30 cellular contexts compared by ENCODE assay signal in the genomic region with DNA sequence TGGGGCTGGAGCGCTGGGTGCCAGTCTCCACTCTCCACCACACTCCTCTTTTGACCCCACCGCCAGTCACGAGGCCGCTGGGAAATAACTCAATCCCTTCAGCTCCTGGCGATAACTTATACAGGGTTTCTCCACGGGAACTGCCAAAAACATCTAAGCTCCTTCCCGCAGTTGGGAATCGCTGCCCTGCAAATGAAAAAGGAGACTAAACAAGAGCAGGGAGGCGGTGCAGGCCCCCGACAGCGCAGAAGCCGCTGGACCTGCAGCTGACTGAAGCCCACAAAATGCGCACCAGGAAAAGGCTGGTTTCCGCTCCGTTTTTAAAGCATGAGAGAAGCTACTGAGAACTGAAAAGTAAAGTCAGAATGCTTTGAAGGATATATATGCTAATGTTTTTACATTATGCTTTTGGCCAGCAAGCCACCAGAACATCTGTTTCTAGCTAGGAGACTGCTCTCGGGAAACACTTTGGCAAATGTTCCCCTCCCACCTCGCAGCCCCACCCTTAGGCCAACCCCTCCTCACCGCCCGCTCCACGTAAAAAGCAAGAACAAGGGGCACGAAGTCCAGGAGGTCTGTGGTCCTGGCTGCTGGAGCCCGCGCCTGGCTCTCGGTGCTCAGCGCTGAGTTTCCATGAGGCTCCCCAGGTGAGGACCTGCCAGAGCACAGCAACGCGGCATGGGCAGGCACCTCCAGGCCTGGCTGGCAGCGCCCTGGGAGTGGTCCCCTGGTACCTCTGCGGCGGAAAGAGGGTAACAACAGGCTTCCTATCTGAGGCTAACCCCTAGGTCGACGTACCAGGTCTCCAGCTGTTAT.
DNase-seq lines count a peak whose midpoint lies in the region; ATAC-seq and TF ChIP-seq lines count a peak whose summit lies in the region.
"Had no signal": no experiment of that assay in that cellular context is flagged by ENCODE, and none has a peak within 500 bp of the region (broad histone marks: within the 10 kb centered on the region; RNA-seq: fewer than 3 reads in every experiment).

No MANE protein-coding gene starts in this region.

- no peak for TF ChIP-seq CTCF in testis (IDR thresholded peaks at IDR 0.05)
- TF ChIP-seq CTCF in endothelial cell (IDR thresholded peaks at IDR 0.05; ENCODE audit: unreplicated experiment) = no peak

- H3K4me2 ChIP-seq in BLaER1 treated with 17β-estradiol and CSF1 and Interleukin-3, amounts not matched to agents 10 nM and 100 nM = peak overlapping the region; percentile 36 to 86 (median 78)
- H3K4me2 ChIP-seq: SK-N-SH had no signal

- DNase-seq in amniotic epithelial cell (ENCODE audit: low read depth) (peak; percentile 6), fibroblast of peridontal ligament (ENCODE audit: extremely low read depth) (peak; percentile 36), testis (peak; percentile 16), hypothalamus (lab: John Stamatoyannopoulos, UW) (no peak), endothelial cell (ENCODE audit: low spot score) (no peak)
- DNase-seq in activated CD4-positive, alpha-beta T cell treated with anti-CD3 and anti-CD28 coated beads, Interleukin-2, amount 10 ng/mL, durations not matched to agents 24 days and 14 days = no peak
- DNase-seq: activated B cell treated with CpG ODN at 0.5 μM for 24 hours; activated T-cell treated with anti-CD3 and anti-CD28 coated beads, Interleukin-2, amount 50 U/mL, for 48 hours; C1 segment of cervical spinal cord; COR-L47; DMS79; effector CD4-positive, alpha-beta T cell; glutamatergic neuron; H7; islet precursor cell; KG1; left ventricle myocardium inferior; mesendoderm; MG63; NCI-H2029; NCI-H526; NK-92 treated with Interleukin-12 subunit alpha and Interleukin-12 subunit beta, amount 100 ng/mL, for 24 hours; SK-N-SH; spleen; stimulated activated CD4-positive, alpha-beta T cell treated with anti-CD3 and anti-CD28 coated beads, Interleukin-2, amount 100 ng/mL, for 24 hours; thyroid gland had no signal

- H4K20me1 ChIP-seq in BLaER1 treated with 17β-estradiol and CSF1 and Interleukin-3, amounts not matched to agents 10 nM and 100 nM = no peaks in the 10 kb centered on the region

- H3K36me3 Mint-ChIP-seq in activated CD4-positive, alpha-beta T cell treated with anti-CD3 and anti-CD28 coated beads, Interleukin-2, amount 10 ng/mL, durations not matched to agents 24 days and 14 days (ENCODE audit: low read depth) = no peaks in the 10 kb centered on the region
- no peaks in the 10 kb centered on the region for H3K36me3 Mint-ChIP-seq in endothelial cell (ENCODE audit: low read depth, unreplicated experiment)

- H3K27me3 Mint-ChIP-seq in activated CD4-positive, alpha-beta T cell treated with anti-CD3 and anti-CD28 coated beads, Interleukin-2, amount 10 ng/mL, durations not matched to agents 24 days and 14 days = peaks cover 2% of the 10 kb centered on the region
- H3K27me3 Mint-ChIP-seq in endothelial cell (ENCODE audit: unreplicated experiment) = peaks cover 1% of the 10 kb centered on the region

- H3K27ac Mint-ChIP-seq in activated CD4-positive, alpha-beta T cell treated with anti-CD3 and anti-CD28 coated beads, Interleukin-2, amount 10 ng/mL, durations not matched to agents 24 days and 14 days = no peak overlapping the region
- no peak overlapping the region for H3K27ac Mint-ChIP-seq in endothelial cell (ENCODE audit: unreplicated experiment)
- H3K27ac Mint-ChIP-seq: activated B cell treated with CpG ODN at 0.5 μM for 24 hours; stimulated activated naive CD8-positive, alpha-beta T cell treated with anti-CD3 and anti-CD28 coated beads, Interleukin-15, Interleukin-2, amounts not matched to agents 100 ng/mL and 50 ng/mL, for 24 hours had no signal

- no peaks in the 10 kb centered on the region for H3K4me1 Mint-ChIP-seq in activated CD4-positive, alpha-beta T cell treated with anti-CD3 and anti-CD28 coated beads, Interleukin-2, amount 10 ng/mL, durations not matched to agents 24 days and 14 days
- peaks cover 6% of the 10 kb centered on the region for H3K4me1 Mint-ChIP-seq in endothelial cell (ENCODE audit: unreplicated experiment)
- H3K4me1 Mint-ChIP-seq: activated B cell treated with CpG ODN at 0.5 μM for 24 hours had no signal

- H3K27me3 ChIP-seq in BLaER1 treated with 17β-estradiol and CSF1 and Interleukin-3, amounts not matched to agents 10 nM and 100 nM = peaks cover 36 to 44% (median 40%) of the 10 kb centered on the region in 11 experiments
- H3K27me3 ChIP-seq in testis = no peaks in the 10 kb centered on the region
- H3K27me3 ChIP-seq: MG63, right atrium auricular region, thyroid gland had no signal

- peaks cover 11 to 32% (median 26%) of the 10 kb centered on the region in 10 experiments; a peak in 19 of 20 replicates for H3K4me1 ChIP-seq in BLaER1 treated with 17β-estradiol and CSF1 and Interleukin-3, amounts not matched to agents 10 nM and 100 nM
- no peaks in the 10 kb centered on the region for H3K4me1 ChIP-seq in testis
- H3K4me1 ChIP-seq: left ventricle myocardium inferior, right atrium auricular region, spleen, thyroid gland had no signal

- no peak overlapping the region for H3K4me3 Mint-ChIP-seq in activated CD4-positive, alpha-beta T cell treated with anti-CD3 and anti-CD28 coated beads, Interleukin-2, amount 10 ng/mL, durations not matched to agents 24 days and 14 days
- H3K4me3 Mint-ChIP-seq in endothelial cell (ENCODE audit: unreplicated experiment) = no peak overlapping the region
- H3K4me3 Mint-ChIP-seq: activated B cell treated with CpG ODN at 0.5 μM for 24 hours; stimulated activated naive CD8-positive, alpha-beta T cell treated with anti-CD3 and anti-CD28 coated beads, Interleukin-15, Interleukin-2, amounts not matched to agents 100 ng/mL and 50 ng/mL, for 24 hours had no signal

- no peak for TF ChIP-seq POLR2A in testis (IDR thresholded peaks at IDR 0.05)

- peak overlapping the region in 3 of 11 experiments; percentile 28 to 45 (median 34); a peak in 6 of 22 replicates for H3K27ac ChIP-seq in BLaER1 treated with 17β-estradiol and CSF1 and Interleukin-3, amounts not matched to agents 10 nM and 100 nM
- no peak overlapping the region for H3K27ac ChIP-seq in testis
- H3K27ac ChIP-seq: left ventricle myocardium inferior, right atrium auricular region, spleen, thyroid gland had no signal

- H3K9me3 ChIP-seq in BLaER1 treated with 17β-estradiol and CSF1 and Interleukin-3, amounts not matched to agents 10 nM and 100 nM (replicated peaks in 1 of 11) = peaks cover 0 to 8% (median 0%) of the 10 kb centered on the region in 11 experiments; a peak in 4 of 22 replicates
- H3K9me3 ChIP-seq in testis = no peaks in the 10 kb centered on the region
- H3K9me3 ChIP-seq: MG63, right atrium auricular region, SK-N-SH, thyroid gland had no signal

- H3K9me3 Mint-ChIP-seq in activated CD4-positive, alpha-beta T cell treated with anti-CD3 and anti-CD28 coated beads, Interleukin-2, amount 10 ng/mL, durations not matched to agents 24 days and 14 days = no peaks in the 10 kb centered on the region
- no peaks in the 10 kb centered on the region for H3K9me3 Mint-ChIP-seq in endothelial cell (ENCODE audit: unreplicated experiment)
- H3K9me3 Mint-ChIP-seq: activated B cell treated with CpG ODN at 0.5 μM for 24 hours; stimulated activated naive CD8-positive, alpha-beta T cell treated with anti-CD3 and anti-CD28 coated beads, Interleukin-15, Interleukin-2, amounts not matched to agents 100 ng/mL and 50 ng/mL, for 24 hours had no signal

- peak overlapping the region in 7 of 11 experiments; percentile 5 to 46 (median 33); a peak in 8 of 22 replicates for H3K9ac ChIP-seq in BLaER1 treated with 17β-estradiol and CSF1 and Interleukin-3, amounts not matched to agents 10 nM and 100 nM
- H3K9ac ChIP-seq: SK-N-SH had no signal

- no peaks in the 10 kb centered on the region for H3K36me3 ChIP-seq in BLaER1 treated with 17β-estradiol and CSF1 and Interleukin-3, amounts not matched to agents 10 nM and 100 nM
- no peaks in the 10 kb centered on the region for H3K36me3 ChIP-seq in testis (ENCODE audit: low read depth, missing control alignments)
- H3K36me3 ChIP-seq: left ventricle myocardium inferior, MG63, right atrium auricular region, spleen, thyroid gland had no signal

- WGBS in testis, 2 donors = 47 to 62% methylated on average over 31 to 32 of the region's 32 CpGs

- no peak for ATAC-seq in GM19397 (IDR thresholded peaks at IDR 0.05; ENCODE audit: unreplicated experiment)

- H3K4me3 ChIP-seq in BLaER1 treated with 17β-estradiol and CSF1 and Interleukin-3, amounts not matched to agents 10 nM and 100 nM = peak overlapping the region in 8 of 10 experiments; percentile 19 to 53 (median 35); a peak in 12 of 20 replicates
- H3K4me3 ChIP-seq in testis = peak overlapping the region in 1 of 2 donors; percentile 0
- H3K4me3 ChIP-seq: left ventricle myocardium inferior, MG63, right atrium auricular region, spleen, thyroid gland had no signal

- intact Hi-C loops in testis (cut with DNase I; ENCODE audit: low total_unique reads) = no loop called here
- intact Hi-C loops in activated CD4-positive, alpha-beta T cell treated with anti-CD3 and anti-CD28 coated beads, Interleukin-2, amount 10 ng/mL, durations not matched to agents 24 days and 14 days (cut with micrococcal nuclease) = no loop called here

Comparison
In these comparisons a context has a peak if more than half of its experiments do, and no peak if none do; other contexts are left out.
1. DNase-seq: peak in amniotic epithelial cell (single experiment), fibroblast of peridontal ligament (single experiment) and testis (single experiment); none in hypothalamus (0 of 51), activated CD4-positive, alpha-beta T cell treated with anti-CD3 and anti-CD28 coated beads, Interleukin-2, amount 10 ng/mL, durations not matched to agents 24 days and 14 days (single experiment) and endothelial cell (single experiment).